ENCODE assay signal across 8 cellular contexts in the genomic region with DNA sequence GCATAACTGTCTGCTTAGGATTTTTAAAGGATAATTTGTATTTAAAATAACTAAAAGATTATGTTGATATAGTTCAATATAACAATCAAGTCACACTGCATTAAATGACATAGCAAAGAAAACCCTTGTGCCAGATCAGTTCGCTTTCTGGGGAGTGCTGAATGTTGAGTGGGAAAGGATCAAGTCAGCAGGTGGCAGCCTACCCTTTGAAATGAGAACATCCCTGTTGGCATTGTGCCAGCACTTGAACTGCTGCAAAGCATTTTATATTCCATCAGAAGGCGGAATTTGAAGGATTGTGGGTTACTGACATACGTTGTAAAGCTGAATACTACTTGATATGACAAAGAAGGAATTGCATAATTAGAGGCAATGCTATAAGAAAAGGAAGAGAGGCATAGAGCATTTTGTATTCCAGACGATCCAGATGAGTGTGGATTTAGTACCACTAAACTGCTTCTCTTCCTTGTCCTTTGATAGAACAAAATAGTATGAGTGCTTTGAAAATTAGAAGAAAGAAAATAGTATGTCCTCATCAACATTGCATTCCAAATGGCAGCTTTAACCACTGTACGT. TPM values are rescaled to one million over a fixed set of nuclear protein-coding genes. Genes with fewer than 3 reads are reported as not detected.
DNase-seq lines count a peak whose midpoint lies in the region; ATAC-seq and TF ChIP-seq lines count a peak whose summit lies in the region.

No MANE protein-coding gene starts in this region.

- H3K14ac ChIP-seq in H9 (ENCODE audit: insufficient read depth, low read length), result no peak overlapping the region

- H3K79me2 ChIP-seq in H9 (ENCODE audit: insufficient read depth, low read length), result no peaks in the 10 kb centered on the region

- no peak overlapping the region for H3K9ac ChIP-seq in H9 (ENCODE audit: extremely low read depth, insufficient read length, low read length)
- no peak overlapping the region for H3K9ac ChIP-seq in adipocyte (ENCODE audit: low read length)

- TF ChIP-seq EP300 in sigmoid colon (IDR thresholded peaks at IDR 0.05), result no peak

- no peaks in the 10 kb centered on the region for H3K27me3 Mint-ChIP-seq in H9 (ENCODE audit: low read depth)

- H3K4me3 Mint-ChIP-seq in H9, result no peak overlapping the region

- no peak overlapping the region for H2AFZ ChIP-seq in H9 (ENCODE audit: low read length)

- H3K27me3 ChIP-seq in H9 (ENCODE audit: insufficient read depth, low read length) (no peaks in the 10 kb centered on the region), adipocyte (replicated peaks; ENCODE audit: control insufficient read depth, insufficient read depth, low read length) (no peaks in the 10 kb centered on the region), right cardiac atrium (ENCODE audit: control insufficient read depth, insufficient read depth) (no peaks in the 10 kb centered on the region), sigmoid colon (no peaks in the 10 kb centered on the region)

- H3K27ac ChIP-seq in H9 (ENCODE audit: insufficient read length, low read depth, low read length) (no peak overlapping the region), right cardiac atrium (ENCODE audit: low read length) (no peak overlapping the region), sigmoid colon (no peak overlapping the region)

- TF ChIP-seq CTCF in AG09319 (IDR thresholded peaks at IDR 0.05; ENCODE audit: low read depth, low read length) (peak; percentile 58), H9 (conservative IDR thresholded peaks at IDR 0.05) (peak; percentile 57; the same call in 2 of the 3 replicates), sigmoid colon (IDR thresholded peaks at IDR 0.05) (peak; percentile 23 to 64 (median 48))

- H2BK12ac ChIP-seq in H9 (ENCODE audit: insufficient read length, low read depth, low read length), result no peak overlapping the region

- H3K23ac ChIP-seq in H9 (ENCODE audit: insufficient read length, low read depth, low read length), result no peak overlapping the region

- no peak overlapping the region for H3K4me2 ChIP-seq in H9 (ENCODE audit: insufficient read depth, insufficient read length, low read length)

- H4K20me1 ChIP-seq in H9 (ENCODE audit: control insufficient read depth, insufficient read depth, insufficient read length), result no peaks in the 10 kb centered on the region

- H2BK20ac ChIP-seq in H9 (ENCODE audit: low read depth, low read length, poor library complexity, severe bottlenecking), result no peak overlapping the region

- no peak overlapping the region for H2BK5ac ChIP-seq in H9 (ENCODE audit: insufficient read length, low read length)

- H2BK120ac ChIP-seq in H9 (ENCODE audit: low read depth, low read length, poor library complexity, severe bottlenecking), result no peak overlapping the region

- H3K9me3 Mint-ChIP-seq in H9, result no peaks in the 10 kb centered on the region

- no peaks in the 10 kb centered on the region for H3K9me3 ChIP-seq in H9 (ENCODE audit: control insufficient read depth, low read depth, low read length)
- H3K9me3 ChIP-seq in adipocyte (ENCODE audit: control insufficient read depth, low read length), result no peaks in the 10 kb centered on the region
- H3K9me3 ChIP-seq in right cardiac atrium (ENCODE audit: control insufficient read depth, low read length), result no peaks in the 10 kb centered on the region
- no peaks in the 10 kb centered on the region for H3K9me3 ChIP-seq in sigmoid colon

- H3K4me3 ChIP-seq in adipocyte (ENCODE audit: low read length) (no peak overlapping the region), right cardiac atrium (ENCODE audit: low read length) (no peak overlapping the region), sigmoid colon (no peak overlapping the region)

- H4K91ac ChIP-seq in H9 (ENCODE audit: insufficient read length, low read depth, low read length), result no peak overlapping the region

- peaks cover 13 to 44% (median 27%) of the 10 kb centered on the region in 3 experiments; a peak in 6 of 7 replicates for H3K36me3 Mint-ChIP-seq in H9 (ENCODE audit: insufficient read depth in 1 of 3, low read depth in 3 of 3)

- H4K5ac ChIP-seq in H9 (ENCODE audit: insufficient read length, low read depth, low read length), result no peak overlapping the region

- no peak overlapping the region for H3T11ph ChIP-seq in H9 (ENCODE audit: low read length)

- no peak overlapping the region for H4K8ac ChIP-seq in H9 (replicated peaks; ENCODE audit: insufficient read length, low read depth, low read length)

- WGBS in H9 (ENCODE audit: extremely low coverage, insufficient read length, low lambda C conversion rate), result no CpG with 5 or more reads among the region's 5 CpGs
- WGBS in right cardiac atrium, result 55% methylated on average over 5 of the region's 5 CpGs
- WGBS in sigmoid colon, 2 donors, result 31 to 66% methylated on average over 5 of the region's 5 CpGs

- no peak overlapping the region for H3K18ac ChIP-seq in H9 (ENCODE audit: insufficient read length, low read depth, low read length)

- intact Hi-C loops in right cardiac atrium (cut with DNase I), result no loop called here
- intact Hi-C loops in sigmoid colon (cut with DNase I), result loop anchor here (5.0 to 10.0 kb wide), 3 partner anchors 79 to 1619 kb away; a partner anchor contains a TSS

- H3K23me2 ChIP-seq in H9 (ENCODE audit: insufficient read length, low read depth, low read length, poor library complexity, severe bottlenecking), result no peaks in the 10 kb centered on the region

- H3K4me1 ChIP-seq in H9 (ENCODE audit: insufficient read depth, low read length) (no peaks in the 10 kb centered on the region), adipocyte (ENCODE audit: control insufficient read depth, insufficient read depth, low read length) (peaks cover 4% of the 10 kb centered on the region), right cardiac atrium (ENCODE audit: control insufficient read depth, insufficient read depth, low read length) (peaks cover 1% of the 10 kb centered on the region), sigmoid colon (peaks cover 0 to 23% (median 7%) of the 10 kb centered on the region in 4 donors)

- peak; percentile 64 to 65 for ATAC-seq in right cardiac atrium
- ATAC-seq in GM21576 (IDR thresholded peaks at IDR 0.05; ENCODE audit: unreplicated experiment), result no peak

- H3K79me1 ChIP-seq in H9 (ENCODE audit: insufficient read depth, low read depth, low read length, poor library complexity, severe bottlenecking), result no peaks in the 10 kb centered on the region

- 0 out of 7 replicates have a peak overlapping the region, but pooled peaks of 1 of the 3 experiments have one; percentile 11 for H3K27ac Mint-ChIP-seq in H9

- no peak overlapping the region for H3K56ac ChIP-seq in H9 (ENCODE audit: insufficient read length, low read depth, low read length)

- no peak for DNase-seq in AG09319 (ENCODE audit: extremely low read depth, low read depth)
- peak; percentile 28 for DNase-seq in H9
- DNase-seq in NCI-H510A treated with DMSO at 0.1 percent for 48 hours (lab: John Stamatoyannopoulos, UW), result peak; percentile 71
- peak; percentile 71 for DNase-seq in adipocyte (ENCODE audit: low read depth)
- peak; percentile 45 to 76 (median 57) for DNase-seq in right cardiac atrium
- DNase-seq in sigmoid colon, result peak; percentile 83
- no peak for DNase-seq in dedifferentiated amniotic fluid mesenchymal stem cell (ENCODE audit: extremely low spot score)

- no peak overlapping the region for H2AK5ac ChIP-seq in H9 (ENCODE audit: insufficient read length, low read length)

- H2BK15ac ChIP-seq in H9 (ENCODE audit: low read depth, low read length), result no peak overlapping the region

- no peak for TF ChIP-seq POLR2A in sigmoid colon (IDR thresholded peaks at IDR 0.05)

- H3K4ac ChIP-seq in H9 (ENCODE audit: low read depth, low read length), result no peak overlapping the region

- peaks cover 34% of the 10 kb centered on the region for H3K36me3 ChIP-seq in adipocyte (ENCODE audit: control insufficient read depth, insufficient read depth, low read length, severe bottlenecking)
- no peaks in the 10 kb centered on the region for H3K36me3 ChIP-seq in sigmoid colon

- 0 out of 4 replicates have a peak, but pooled peaks cover 2% of the 10 kb centered on the region in 2 experiments for H3K4me1 Mint-ChIP-seq in H9

RNA-seq across cellular contexts. Expression of a gene that starts 26.6 kb away (rescaled TPM):
- total RNA-seq in H9 (2021) (26.6 and 28.5 TPM in 2 replicates), right cardiac atrium (10 to 100 TPM; 12.3 to 23.9 (median 18.8) TPM), sigmoid colon (10 to 100 TPM; 15.1 to 20.4 (median 18.6) TPM)
- polyA plus RNA-seq in right cardiac atrium (10.9 TPM), sigmoid colon (10 to 100 TPM; 15.4 to 43.2 (median 41.4) TPM)

Comparison
In these comparisons a context has a peak if more than half of its experiments do, and no peak if none do; other contexts are left out.
1. DNase-seq: peak in H9 (single experiment), NCI-H510A treated with DMSO at 0.1 percent for 48 hours (single experiment), adipocyte (single experiment), right cardiac atrium (3 of 3) and sigmoid colon (single experiment); none in AG09319 (single experiment) and dedifferentiated amniotic fluid mesenchymal stem cell (single experiment).
2. Peak in every context shown above with its lines, with median percentiles within 50 percentile points of each other: CTCF ChIP-seq.